Comparison of ENCODE assay signal across 14 cellular contexts in the genomic region with DNA sequence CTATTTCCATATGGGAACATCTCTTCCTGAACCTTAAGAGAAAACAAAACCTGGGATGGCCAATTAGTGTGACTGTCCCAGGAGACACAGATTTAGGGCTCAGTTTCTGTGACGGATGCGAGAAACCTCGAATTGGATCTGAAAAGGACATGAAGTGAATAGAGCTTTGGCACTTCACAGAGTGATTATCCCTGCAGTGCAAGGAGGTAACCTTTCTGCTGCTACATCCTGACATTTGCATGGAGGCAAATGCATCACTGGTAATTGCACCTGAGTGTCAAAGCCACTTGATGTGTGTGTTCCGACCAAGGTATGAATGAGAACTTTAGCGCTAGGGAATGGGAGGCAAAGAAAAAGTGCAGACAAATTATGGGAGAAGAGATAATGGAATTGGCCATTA.
DNase-seq lines count a peak whose midpoint lies in the region; ATAC-seq, FAIRE-seq and TF ChIP-seq lines count a peak whose summit lies in the region.
"Had no signal": no experiment of that assay in that cellular context is flagged by ENCODE, and none has a peak within 500 bp of the region (broad histone marks: within the 10 kb centered on the region; RNA-seq: fewer than 3 reads in every experiment).

No MANE protein-coding gene starts in this region.

- H4K20me1 ChIP-seq in PC-9 (ENCODE audit: insufficient read depth), result no peaks in the 10 kb centered on the region

- DNase-seq in NCI-H1417 (lab: John Stamatoyannopoulos, UW) (peak in 2 of 3 experiments; percentile 36 to 54), NCI-H1417 treated with DMSO at 0.1 percent for 48 hours (lab: John Stamatoyannopoulos, UW) (no peak), H54 (ENCODE audit: insufficient read length, low spot score) (no peak), PC-9 (no peak), MV-4-11 (lab: John Stamatoyannopoulos, UW) (no peak)
- DNase-seq: foreskin keratinocyte, H7, SW 1271 had no signal

- no peaks in the 10 kb centered on the region for H3K9me2 ChIP-seq in PC-9 (ENCODE audit: insufficient read depth)

- TF ChIP-seq POLR2A in H54 (IDR thresholded peaks at IDR 0.05; ENCODE audit: low read depth, low read length), result no peak

- H3K4me1 ChIP-seq in neuron (ENCODE audit: insufficient read depth, low read length) (peaks cover 11% of the 10 kb centered on the region), PC-9 (replicated peaks; ENCODE audit: insufficient read depth) (no peaks in the 10 kb centered on the region)

- peak overlapping the region; percentile 95 for H2AFZ ChIP-seq in neuron (ENCODE audit: low read depth, low read length)
- no peak overlapping the region for H2AFZ ChIP-seq in PC-9

- FAIRE-seq in H54 (lab: Jason Lieb, UNC), result peak; percentile 20
- FAIRE-seq: GM18507, keratinocyte had no signal

- no peak for TF ChIP-seq CTCF in PC-9 (conservative IDR thresholded peaks at IDR 0.05)

- CTCF ChIA-PET in PC-9 (lab: Charles Lee), result no interaction called here

- H3K27ac ChIP-seq in cingulate gyrus (ENCODE audit: low read depth, low read length), result peak overlapping the region; percentile 44
- H3K27ac ChIP-seq in PC-9, result no peak overlapping the region
- H3K27ac ChIP-seq: 22Rv1, foreskin keratinocyte had no signal

- H3K4me3 ChIP-seq in neuron (ENCODE audit: low read length) (peak overlapping the region; percentile 68), PC-9 (no peak overlapping the region)

- intact Hi-C loops in PC-9 (cut with micrococcal nuclease; ENCODE audit: unreplicated experiment), result no loop called here

- BruUV-seq in PC-9 (replicated peaks; lab: Mats Ljungman, UMichigan), result no TSS peak

- H3K79me2 ChIP-seq in PC-9 (ENCODE audit: low read depth), result no peaks in the 10 kb centered on the region

- H3K9me3 ChIP-seq in neuron (ENCODE audit: low read length) (no peaks in the 10 kb centered on the region), PC-9 (ENCODE audit: insufficient read depth, low read depth) (no peaks in the 10 kb centered on the region)

- POLR2A ChIA-PET in PC-9 (lab: Charles Lee; ENCODE audit: unreplicated experiment), result no interaction called here

- H3K36me3 ChIP-seq in neuron (ENCODE audit: insufficient read depth, low read length), result no peaks in the 10 kb centered on the region
- no peaks in the 10 kb centered on the region for H3K36me3 ChIP-seq in PC-9 (ENCODE audit: low read depth)

- no peaks in the 10 kb centered on the region for H3F3A ChIP-seq in PC-9 (ENCODE audit: insufficient read depth, low read depth)

- H3K27me3 ChIP-seq in neuron (ENCODE audit: insufficient read depth, low read length), result no peaks in the 10 kb centered on the region
- H3K27me3 ChIP-seq in PC-9 (ENCODE audit: insufficient read depth, low read depth), result peaks cover 3% of the 10 kb centered on the region; the same call in 1 of the 2 replicates

- no peak overlapping the region for H3K4me2 ChIP-seq in PC-9

- ATAC-seq in HG02571 (IDR thresholded peaks at IDR 0.05; ENCODE audit: unreplicated experiment), result no peak

Comparison
In these comparisons a context has a peak if more than half of its experiments do, and no peak if none do; other contexts are left out.
1. DNase-seq: peak in NCI-H1417 (2 of 3); none in NCI-H1417 treated with DMSO at 0.1 percent for 48 hours (single experiment), H54 (single experiment), PC-9 (0 of 2) and MV-4-11 (single experiment).